Comparison of ENCODE assay signal across 1 cellular context in genomic region chr19:576768-577438, GRCh38.
TF ChIP-seq lines count a peak whose summit lies in the region.

No MANE protein-coding gene starts in this region.

TF ChIP-seq in HepG2, 621 proteins besides CTCF, POLR2A, EP300 and RAD21:
- TF ChIP-seq ZBTB33 (CRISPR knock-in tag; IDR thresholded peaks at IDR 0.05) (peak; percentile 80), ARID4A (CRISPR knock-in tag; IDR thresholded peaks at IDR 0.05; ENCODE audit: borderline replicate concordance) (0 out of 2 replicates have a peak, but pooled peaks have one; percentile 22), ZSCAN31 (CRISPR knock-in tag; IDR thresholded peaks at IDR 0.05; ENCODE audit: low read depth) (no peak), ZNF326 (CRISPR knock-in tag; IDR thresholded peaks at IDR 0.05; ENCODE audit: borderline replicate concordance) (0 out of 2 replicates have a peak, but pooled peaks have one; percentile 23), ZNF354B (CRISPR knock-in tag; IDR thresholded peaks at IDR 0.05) (no peak)
